ENCODE assay signal across 21 cellular contexts in genomic region chr2:193114827-193115226, GRCh38.
DNase-seq lines count a peak whose midpoint lies in the region; ATAC-seq, FAIRE-seq and TF ChIP-seq lines count a peak whose summit lies in the region.
"Had no signal": no experiment of that assay in that cellular context is flagged by ENCODE, and none has a peak within 500 bp of the region (broad histone marks: within the 10 kb centered on the region; RNA-seq: fewer than 3 reads in every experiment).

No MANE protein-coding gene starts in this region.

- no peak overlapping the region for H3K4me3 Mint-ChIP-seq in endothelial cell (ENCODE audit: unreplicated experiment)
- H3K4me3 Mint-ChIP-seq: B cell; CD4-positive, alpha-beta T cell; CD8-positive, alpha-beta T cell had no signal

- H4K20me1 ChIP-seq in HepG2 (ENCODE audit: insufficient read depth, low read length) = no peaks in the 10 kb centered on the region
- H4K20me1 ChIP-seq: BLaER1 treated with 17β-estradiol and CSF1 and Interleukin-3, amounts not matched to agents 10 nM and 100 nM had no signal

- DNase-seq in HepG2 (ENCODE audit: low spot score) = no peak
- no peak for DNase-seq in right lobe of liver
- DNase-seq in adipocyte (ENCODE audit: low read depth) = peak; percentile 1
- DNase-seq in endothelial cell (ENCODE audit: low spot score) = no peak
- DNase-seq in activated naive CD4-positive, alpha-beta T cell treated with anti-CD3 and anti-CD28 coated beads, Interleukin-2, amount 50 U/mL, for 72 hours (ENCODE audit: low spot score in 2 of 2) = no peak
- DNase-seq in H7 = no peak
- DNase-seq: 8988T; AML-193; Caco-2; Calu3; CD4-positive, alpha-beta T cell; CD8-positive, alpha-beta T cell; DMS79 treated with DMSO at 0.1 percent for 48 hours; GF-D8 had no signal

- TF ChIP-seq EP300 in HepG2 (IDR thresholded peaks at IDR 0.05; ENCODE audit: low read depth in 2 of 2, low read length in 2 of 2) (no peak), HepG2 (CRISPR knock-in tag; IDR thresholded peaks at IDR 0.05; ENCODE audit: borderline replicate concordance) (no peak)

- H3K36me3 Mint-ChIP-seq in endothelial cell (ENCODE audit: low read depth, unreplicated experiment) = no peaks in the 10 kb centered on the region
- no peaks in the 10 kb centered on the region for H3K36me3 Mint-ChIP-seq in activated naive CD4-positive, alpha-beta T cell treated with anti-CD3 and anti-CD28 coated beads, Interleukin-2, amount 50 U/mL, for 72 hours
- H3K36me3 Mint-ChIP-seq: CD8-positive, alpha-beta T cell had no signal

- H3K9me3 Mint-ChIP-seq in endothelial cell (ENCODE audit: unreplicated experiment) = no peaks in the 10 kb centered on the region
- H3K9me3 Mint-ChIP-seq in activated naive CD4-positive, alpha-beta T cell treated with anti-CD3 and anti-CD28 coated beads, Interleukin-2, amount 50 U/mL, for 72 hours = no peaks in the 10 kb centered on the region
- H3K9me3 Mint-ChIP-seq: CD4-positive, alpha-beta T cell; CD8-positive, alpha-beta T cell had no signal

- in situ Hi-C loops in HepG2 (cut with HindIII; ENCODE audit: extremely low pct_ligation_motif_present, low pct_unique_long_range_greater_than_20kb) = no loop called here

- H3K79me2 ChIP-seq in HepG2 (ENCODE audit: insufficient read depth, low read length) = no peaks in the 10 kb centered on the region

- H3K27me3 Mint-ChIP-seq in endothelial cell (ENCODE audit: unreplicated experiment) = no peaks in the 10 kb centered on the region
- H3K27me3 Mint-ChIP-seq: B cell; CD4-positive, alpha-beta T cell had no signal

- CTCF ChIA-PET in HepG2 (lab: Yijun Ruan, JAX; ENCODE audit: low intra/inter-chr PET ratio, low total read pairs) = no interaction called here

- POLR2A ChIA-PET in HepG2 (lab: Yijun Ruan, JAX) = no interaction called here

- TF ChIP-seq POLR2A in HepG2 (IDR thresholded peaks at IDR 0.05; ENCODE audit: insufficient read depth in 1 of 2, low read depth in 2 of 2, low read length in 2 of 2) (no peak), right lobe of liver (IDR thresholded peaks at IDR 0.05) (no peak)

- H3K27me3 ChIP-seq in HepG2 (ENCODE audit: control insufficient read depth in 1 of 2, insufficient read depth in 2 of 2, low read length in 2 of 2) (no peaks in the 10 kb centered on the region), right lobe of liver (no peaks in the 10 kb centered on the region), adipocyte (replicated peaks; ENCODE audit: control insufficient read depth, insufficient read depth, low read length) (no peaks in the 10 kb centered on the region), H7 (ENCODE audit: control insufficient read depth, insufficient read depth, low read length) (no peaks in the 10 kb centered on the region)
- H3K27me3 ChIP-seq: BLaER1 treated with 17β-estradiol and CSF1 and Interleukin-3, amounts not matched to agents 10 nM and 100 nM had no signal

- H3K4me3 ChIP-seq in HepG2 (replicated peaks in 1 of 3; ENCODE audit: insufficient read depth in 1 of 3, low read depth in 2 of 3, low read length in 3 of 3) (no peak overlapping the region), right lobe of liver (no peak overlapping the region), adipocyte (ENCODE audit: low read length) (no peak overlapping the region), H7 (ENCODE audit: insufficient read depth, low read depth, low read length) (no peak overlapping the region)
- H3K4me3 ChIP-seq: A549; BLaER1 treated with 17β-estradiol and CSF1 and Interleukin-3, amounts not matched to agents 10 nM and 100 nM had no signal

- H3K36me3 ChIP-seq in HepG2 (replicated peaks in 1 of 2; ENCODE audit: control insufficient read depth in 1 of 2, insufficient read depth in 2 of 2, low read length in 2 of 2) (no peaks in the 10 kb centered on the region), right lobe of liver (no peaks in the 10 kb centered on the region), adipocyte (ENCODE audit: control insufficient read depth, insufficient read depth, low read length, severe bottlenecking) (no peaks in the 10 kb centered on the region), H7 (replicated peaks; ENCODE audit: control insufficient read depth, insufficient read depth, low read length) (no peaks in the 10 kb centered on the region)
- H3K36me3 ChIP-seq: BLaER1 treated with 17β-estradiol and CSF1 and Interleukin-3, amounts not matched to agents 10 nM and 100 nM had no signal

- WGBS in HepG2 (ENCODE audit: low lambda C conversion rate) = 2% methylated on average over 1 of the region's 1 CpG
- 88% methylated on average over 1 of the region's 1 CpG for WGBS in right lobe of liver (ENCODE audit: insufficient coverage, low coverage, low lambda C conversion rate, missing lambda C conversion rate)

- no peak for TF ChIP-seq RAD21 in HepG2 (CRISPR knock-in tag; IDR thresholded peaks at IDR 0.05)

- no peaks in the 10 kb centered on the region for H3K9me3 ChIP-seq in HepG2 (ENCODE audit: low read length)
- no peaks in the 10 kb centered on the region for H3K9me3 ChIP-seq in right lobe of liver
- no peaks in the 10 kb centered on the region for H3K9me3 ChIP-seq in adipocyte (ENCODE audit: control insufficient read depth, low read length)
- H3K9me3 ChIP-seq: A549; BLaER1 treated with 17β-estradiol and CSF1 and Interleukin-3, amounts not matched to agents 10 nM and 100 nM; Caco-2 had no signal

- no peaks in the 10 kb centered on the region for H3K4me1 ChIP-seq in HepG2 (ENCODE audit: insufficient read depth, low read length)
- no peaks in the 10 kb centered on the region for H3K4me1 ChIP-seq in right lobe of liver
- no peaks in the 10 kb centered on the region for H3K4me1 ChIP-seq in adipocyte (ENCODE audit: control insufficient read depth, insufficient read depth, low read length)
- H3K4me1 ChIP-seq: A549; BLaER1 treated with 17β-estradiol and CSF1 and Interleukin-3, amounts not matched to agents 10 nM and 100 nM; Caco-2 had no signal

- no peak for FAIRE-seq in HepG2 (lab: Jason Lieb, UNC)
- FAIRE-seq: A549, D721Med, GM12891, GM19239 had no signal

- H3K9ac ChIP-seq in HepG2 (ENCODE audit: insufficient read depth, low read depth, low read length) (no peak overlapping the region), adipocyte (ENCODE audit: low read length) (no peak overlapping the region)
- H3K9ac ChIP-seq: BLaER1 treated with 17β-estradiol and CSF1 and Interleukin-3, amounts not matched to agents 10 nM and 100 nM had no signal

- intact Hi-C loops in HepG2 (cut with micrococcal nuclease; ENCODE audit: unreplicated experiment) (no loop called here), right lobe of liver (cut with DNase I) (no loop called here)

- ATAC-seq in HepG2 = no peak
- no peak for ATAC-seq in right lobe of liver
- no peak for ATAC-seq in activated naive CD4-positive, alpha-beta T cell treated with anti-CD3 and anti-CD28 coated beads, Interleukin-2, amount 50 U/mL, for 72 hours
- ATAC-seq: A549; CD8-positive, alpha-beta T cell had no signal

- peaks cover 5% of the 10 kb centered on the region for H3K4me1 Mint-ChIP-seq in endothelial cell (ENCODE audit: unreplicated experiment)
- H3K4me1 Mint-ChIP-seq: B cell had no signal

- no TSS peak for BruUV-seq in HepG2 (replicated peaks; lab: Mats Ljungman, UMichigan)

- H3K27ac ChIP-seq in HepG2 (ENCODE audit: extremely low read length, insufficient read depth, low read length) = no peak overlapping the region
- H3K27ac ChIP-seq in right lobe of liver = no peak overlapping the region
- H3K27ac ChIP-seq: A549; BLaER1 treated with 17β-estradiol and CSF1 and Interleukin-3, amounts not matched to agents 10 nM and 100 nM; C4-2B had no signal

- peak overlapping the region; percentile 4 for H3K27ac Mint-ChIP-seq in endothelial cell (ENCODE audit: unreplicated experiment)
- no peak overlapping the region for H3K27ac Mint-ChIP-seq in activated naive CD4-positive, alpha-beta T cell treated with anti-CD3 and anti-CD28 coated beads, Interleukin-2, amount 50 U/mL, for 72 hours
- H3K27ac Mint-ChIP-seq: B cell; CD4-positive, alpha-beta T cell; CD8-positive, alpha-beta T cell had no signal

- H3K4me2 ChIP-seq in HepG2 (ENCODE audit: low read depth, low read length) = no peak overlapping the region
- H3K4me2 ChIP-seq: A549; BLaER1 treated with 17β-estradiol and CSF1 and Interleukin-3, amounts not matched to agents 10 nM and 100 nM had no signal

- no peak overlapping the region for H2AFZ ChIP-seq in HepG2 (ENCODE audit: low read length)

- TF ChIP-seq CTCF in HepG2 (CRISPR knock-in tag; IDR thresholded peaks at IDR 0.05) (no peak), right lobe of liver (IDR thresholded peaks at IDR 0.05) (no peak), endothelial cell (IDR thresholded peaks at IDR 0.05; ENCODE audit: unreplicated experiment) (no peak)

TF ChIP-seq in HepG2, 621 proteins besides CTCF, POLR2A, EP300 and RAD21:
- TF ChIP-seq IRF9 (CRISPR knock-in tag; IDR thresholded peaks at IDR 0.05; ENCODE audit: borderline replicate concordance) = no peak
- peak; percentile 97 for TF ChIP-seq LCORL (IDR thresholded peaks at IDR 0.05)
- TF ChIP-seq LCORL (CRISPR knock-in tag; IDR thresholded peaks at IDR 0.05) = no peak
